ENCODE assay signal across 16 cellular contexts in the genomic region with DNA sequence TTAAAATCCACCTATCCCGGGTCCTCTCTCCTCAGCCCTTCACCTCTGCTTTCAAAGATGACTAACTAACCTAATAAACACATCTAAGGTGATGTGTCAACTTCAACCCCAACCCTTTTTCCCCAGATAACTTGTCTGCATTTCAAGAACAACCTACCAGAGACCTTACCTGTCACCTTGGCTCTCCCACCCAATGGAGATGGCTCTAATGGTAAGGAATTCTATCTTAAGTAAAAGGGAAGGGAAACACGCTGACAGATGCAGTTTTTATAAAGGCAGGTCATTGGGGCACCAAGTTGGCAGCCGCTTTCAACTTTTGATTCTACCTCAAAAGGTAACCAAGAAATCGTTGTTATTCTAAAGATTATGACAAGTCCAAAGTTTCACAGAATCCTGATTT. TPM values are rescaled to one million over a fixed set of nuclear protein-coding genes. Genes with fewer than 3 reads are reported as not detected.
DNase-seq lines count a peak whose midpoint lies in the region; ATAC-seq and TF ChIP-seq lines count a peak whose summit lies in the region.
"Had no signal": no experiment of that assay in that cellular context is flagged by ENCODE, and none has a peak within 500 bp of the region (broad histone marks: within the 10 kb centered on the region; RNA-seq: fewer than 3 reads in every experiment).

No MANE protein-coding gene starts in this region.

- no peaks in the 10 kb centered on the region for H3K27me3 ChIP-seq in ovary
- H3K27me3 ChIP-seq: cardiac muscle cell had no signal

- 93 to 95% (median 94%) methylated on average over 4 of the region's 4 CpGs for WGBS in ovary, 3 donors

- POLR2A ChIA-PET in activated CD4-positive, alpha-beta T cell treated with anti-CD3 and anti-CD28 coated beads, Interleukin-2, amount 10 ng/mL, durations not matched to agents 7 days and 5 days (lab: Charles Lee) = interaction anchor here (0.9 kb wide), 1 partner anchor 147 kb away, joined by 5 read pairs; no protein-coding TSS in a partner anchor
- POLR2A ChIA-PET in activated CD4-positive, alpha-beta memory T cell treated with anti-CD3 and anti-CD28 coated beads, Interleukin-2, amount 10 ng/mL, durations not matched to agents 7 days and 5 days (lab: Charles Lee) = interaction anchor here (12.0 kb wide), 1 partner anchor 7 kb away, joined by 112 read pairs; no protein-coding TSS in a partner anchor

- H3K27ac ChIP-seq in ovary = no peak overlapping the region
- H3K27ac ChIP-seq: cardiac muscle cell, lower lobe of right lung had no signal

- H3K9me3 Mint-ChIP-seq in activated CD4-positive, alpha-beta T cell treated with anti-CD3 and anti-CD28 coated beads, Interleukin-2, amount 10 ng/mL, durations not matched to agents 7 days and 5 days = no peaks in the 10 kb centered on the region
- H3K9me3 Mint-ChIP-seq in activated CD4-positive, alpha-beta memory T cell treated with anti-CD3 and anti-CD28 coated beads, Interleukin-2, amount 10 ng/mL, durations not matched to agents 7 days and 5 days = no peaks in the 10 kb centered on the region
- no peaks in the 10 kb centered on the region for H3K9me3 Mint-ChIP-seq in memory B cell

- no peak for ATAC-seq in memory B cell (ENCODE audit: low read depth)
- no peak for ATAC-seq in left cardiac atrium
- ATAC-seq: lower lobe of right lung had no signal

- H3K4me1 Mint-ChIP-seq in activated CD4-positive, alpha-beta T cell treated with anti-CD3 and anti-CD28 coated beads, Interleukin-2, amount 10 ng/mL, durations not matched to agents 7 days and 5 days = peaks cover 84% of the 10 kb centered on the region
- H3K4me1 Mint-ChIP-seq in activated CD4-positive, alpha-beta memory T cell treated with anti-CD3 and anti-CD28 coated beads, Interleukin-2, amount 10 ng/mL, durations not matched to agents 7 days and 5 days = peaks cover 82% of the 10 kb centered on the region
- H3K4me1 Mint-ChIP-seq in memory B cell = peaks cover 58% of the 10 kb centered on the region

- intact Hi-C loops in ovary (cut with DNase I) (no loop called here), left cardiac atrium (cut with DNase I) (no loop called here)

- no peak for TF ChIP-seq EP300 in ovary (IDR thresholded peaks at IDR 0.05)

- no peaks in the 10 kb centered on the region for H3K27me3 Mint-ChIP-seq in activated CD4-positive, alpha-beta T cell treated with anti-CD3 and anti-CD28 coated beads, Interleukin-2, amount 10 ng/mL, durations not matched to agents 7 days and 5 days
- H3K27me3 Mint-ChIP-seq in activated CD4-positive, alpha-beta memory T cell treated with anti-CD3 and anti-CD28 coated beads, Interleukin-2, amount 10 ng/mL, durations not matched to agents 7 days and 5 days = no peaks in the 10 kb centered on the region
- no peaks in the 10 kb centered on the region for H3K27me3 Mint-ChIP-seq in memory B cell

- peak overlapping the region; percentile 77 for H3K27ac Mint-ChIP-seq in activated CD4-positive, alpha-beta T cell treated with anti-CD3 and anti-CD28 coated beads, Interleukin-2, amount 10 ng/mL, durations not matched to agents 7 days and 5 days
- peak overlapping the region; percentile 69 for H3K27ac Mint-ChIP-seq in activated CD4-positive, alpha-beta memory T cell treated with anti-CD3 and anti-CD28 coated beads, Interleukin-2, amount 10 ng/mL, durations not matched to agents 7 days and 5 days
- H3K27ac Mint-ChIP-seq in memory B cell = peak overlapping the region; percentile 91

- H3K4me1 ChIP-seq in ovary (ENCODE audit: insufficient read depth) = no peaks in the 10 kb centered on the region
- H3K4me1 ChIP-seq: Caco-2 had no signal

- H3K4me3 ChIP-seq in GM08714 (ENCODE audit: low read length) (peak overlapping the region; percentile 99), ovary (no peak overlapping the region)
- H3K4me3 ChIP-seq: cardiac muscle cell, lower lobe of right lung had no signal

- H3K36me3 Mint-ChIP-seq in activated CD4-positive, alpha-beta T cell treated with anti-CD3 and anti-CD28 coated beads, Interleukin-2, amount 10 ng/mL, durations not matched to agents 7 days and 5 days (ENCODE audit: low read depth) = peaks cover 42% of the 10 kb centered on the region
- peaks cover 55% of the 10 kb centered on the region for H3K36me3 Mint-ChIP-seq in activated CD4-positive, alpha-beta memory T cell treated with anti-CD3 and anti-CD28 coated beads, Interleukin-2, amount 10 ng/mL, durations not matched to agents 7 days and 5 days (ENCODE audit: low read depth)
- peaks cover 1% of the 10 kb centered on the region for H3K36me3 Mint-ChIP-seq in memory B cell

- no peak for DNase-seq in activated CD4-positive, alpha-beta T cell treated with anti-CD3 and anti-CD28 coated beads, Interleukin-2, amount 10 ng/mL, durations not matched to agents 7 days and 5 days
- DNase-seq in activated CD4-positive, alpha-beta T cell treated with anti-CD3 and anti-CD28 coated beads, Interleukin-2, amount 50 U/mL, for 48 hours = no peak
- no peak for DNase-seq in activated CD4-positive, alpha-beta memory T cell treated with anti-CD3 and anti-CD28 coated beads, Interleukin-2, amount 10 ng/mL, durations not matched to agents 7 days and 5 days
- DNase-seq in memory B cell (ENCODE audit: low spot score in 2 of 2) (no peak), ovary (no peak), pons (ENCODE audit: low spot score) (no peak), left cardiac atrium (no peak)
- DNase-seq: Caco-2, glutamatergic neuron, lower lobe of right lung, MV-4-11, NCI-H2029 treated with DMSO at 0.1 percent for 48 hours, NCI-H510A treated with DMSO at 0.1 percent for 48 hours, SIG-M5 had no signal

- H3K36me3 ChIP-seq in ovary = no peaks in the 10 kb centered on the region
- H3K36me3 ChIP-seq: cardiac muscle cell, lower lobe of right lung had no signal

- TF ChIP-seq POLR2A in ovary (IDR thresholded peaks at IDR 0.05) = no peak

- H3K4me3 Mint-ChIP-seq in activated CD4-positive, alpha-beta T cell treated with anti-CD3 and anti-CD28 coated beads, Interleukin-2, amount 10 ng/mL, durations not matched to agents 7 days and 5 days = peak overlapping the region; percentile 41
- peak overlapping the region; percentile 26 for H3K4me3 Mint-ChIP-seq in activated CD4-positive, alpha-beta memory T cell treated with anti-CD3 and anti-CD28 coated beads, Interleukin-2, amount 10 ng/mL, durations not matched to agents 7 days and 5 days
- H3K4me3 Mint-ChIP-seq in memory B cell = peak overlapping the region; percentile 64

- CTCF ChIA-PET in activated CD4-positive, alpha-beta T cell treated with anti-CD3 and anti-CD28 coated beads, Interleukin-2, amount 10 ng/mL, durations not matched to agents 7 days and 5 days (lab: Charles Lee) = interaction anchor here (1.0 kb wide), 1 partner anchor 26 kb away, joined by 3 read pairs; no protein-coding TSS in a partner anchor
- CTCF ChIA-PET in activated CD4-positive, alpha-beta memory T cell treated with anti-CD3 and anti-CD28 coated beads, Interleukin-2, amount 10 ng/mL, durations not matched to agents 7 days and 5 days (lab: Charles Lee) = no interaction called here

- H3K9me3 ChIP-seq in ovary = no peaks in the 10 kb centered on the region
- H3K9me3 ChIP-seq: Caco-2, lower lobe of right lung had no signal

- no peak for TF ChIP-seq CTCF in ovary (IDR thresholded peaks at IDR 0.05)

RNA-seq across cellular contexts. Expression of a gene that starts 37.6 kb away (rescaled TPM):
- 10 to 100 TPM; 36.0 to 36.1 TPM for total RNA-seq in activated CD4-positive, alpha-beta T cell treated with anti-CD3 and anti-CD28 coated beads, Interleukin-2, amount 10 ng/mL, durations not matched to agents 7 days and 5 days
- total RNA-seq in activated CD4-positive, alpha-beta memory T cell treated with anti-CD3 and anti-CD28 coated beads, Interleukin-2, amount 10 ng/mL, durations not matched to agents 7 days and 5 days = 10 to 100 TPM; 36.5 to 37.8 TPM
- total RNA-seq in ovary (10 to 100 TPM; 15.3 to 22.7 (median 19.0) TPM), left cardiac atrium (10 to 100 TPM; 37.8 to 39.9 TPM)
- polyA plus RNA-seq in ovary = 10 to 100 TPM; 18.4 to 26.3 TPM
